12 cellular contexts compared by ENCODE assay signal in genomic region chr3:113249111-113249510, GRCh38. TPM values are rescaled to one million over a fixed set of nuclear protein-coding genes. Genes with fewer than 3 reads are reported as not detected.
A peak's percentile ranks its signal among the peaks of the same experiment; 100 is the strongest.
DNase-seq lines count a peak whose midpoint lies in the region; ATAC-seq and TF ChIP-seq lines count a peak whose summit lies in the region.
"Had no signal": no experiment of that assay in that cellular context is flagged by ENCODE, and none has a peak within 500 bp of the region (broad histone marks: within the 10 kb centered on the region; RNA-seq: fewer than 3 reads in every experiment).

No MANE protein-coding gene starts in this region.

- DNase-seq in GM04504 (ENCODE audit: low read depth) (peak; percentile 79), amniotic epithelial cell (ENCODE audit: low read depth) (peak; percentile 59), glomerular visceral epithelial cell (ENCODE audit: extremely low spot score) (peak; percentile 53), smooth muscle cell (lab: John Stamatoyannopoulos, UW; ENCODE audit: unreplicated experiment) (no peak), left colon (no peak), prostate gland (ENCODE audit: low spot score) (no peak)
- DNase-seq in activated CD8-positive, alpha-beta T cell treated with anti-CD3 and anti-CD28 coated beads, Interleukin-2, amount 10 ng/mL, durations not matched to agents 7 days and 5 days: no peak
- DNase-seq in stimulated activated CD4-positive, alpha-beta T cell treated with anti-CD3 and anti-CD28 coated beads, Interleukin-2, amount 100 ng/mL, for 48 hours: no peak
- DNase-seq: effector CD4-positive, alpha-beta T cell; NCI-H1930; stimulated activated CD4-positive, alpha-beta T cell treated with anti-CD3 and anti-CD28 coated beads, Interleukin-4, amount 100 ng/mL, for 4 hours had no signal

- H3K4me3 ChIP-seq in smooth muscle cell (no peak overlapping the region), prostate gland (no peak overlapping the region)

- H3K36me3 Mint-ChIP-seq in activated CD8-positive, alpha-beta T cell treated with anti-CD3 and anti-CD28 coated beads, Interleukin-2, amount 10 ng/mL, durations not matched to agents 7 days and 5 days (ENCODE audit: low read depth): no peaks in the 10 kb centered on the region

- H3K4me1 ChIP-seq in smooth muscle cell (ENCODE audit: low read depth) (peaks cover 46% of the 10 kb centered on the region), prostate gland (replicated peaks) (no peaks in the 10 kb centered on the region)

- H3K79me2 ChIP-seq in smooth muscle cell (ENCODE audit: low read depth): peaks cover 4% of the 10 kb centered on the region

- ATAC-seq in left colon: no peak
- no peak for ATAC-seq in activated CD8-positive, alpha-beta T cell treated with anti-CD3 and anti-CD28 coated beads, Interleukin-2, amount 10 ng/mL, durations not matched to agents 7 days and 5 days

- H3K9ac ChIP-seq in smooth muscle cell (ENCODE audit: low read depth): peak overlapping the region; percentile 11

- CTCF ChIA-PET in activated CD8-positive, alpha-beta T cell treated with anti-CD3 and anti-CD28 coated beads, Interleukin-2, amount 10 ng/mL, durations not matched to agents 7 days and 5 days (lab: Charles Lee): interaction anchor here (2.1 kb wide), 1 partner anchor 40 kb away, joined by 6 read pairs; no protein-coding TSS in a partner anchor

- H3K27me3 ChIP-seq in smooth muscle cell (ENCODE audit: low read depth) (no peaks in the 10 kb centered on the region), prostate gland (replicated peaks; ENCODE audit: insufficient read depth) (no peaks in the 10 kb centered on the region)

- H3K9me3 ChIP-seq in smooth muscle cell (replicated peaks; ENCODE audit: low read depth) (no peaks in the 10 kb centered on the region), prostate gland (no peaks in the 10 kb centered on the region)

- peaks cover 5% of the 10 kb centered on the region for H4K20me1 ChIP-seq in smooth muscle cell (ENCODE audit: low read depth)

- no peaks in the 10 kb centered on the region for H3K9me3 Mint-ChIP-seq in activated CD8-positive, alpha-beta T cell treated with anti-CD3 and anti-CD28 coated beads, Interleukin-2, amount 10 ng/mL, durations not matched to agents 7 days and 5 days (ENCODE audit: insufficient read depth)

- no peak overlapping the region for H2AFZ ChIP-seq in smooth muscle cell (ENCODE audit: low read depth)

- peaks cover 6% of the 10 kb centered on the region for H3F3A ChIP-seq in smooth muscle cell (ENCODE audit: low read depth)

- no peak overlapping the region for H3K27ac Mint-ChIP-seq in activated CD8-positive, alpha-beta T cell treated with anti-CD3 and anti-CD28 coated beads, Interleukin-2, amount 10 ng/mL, durations not matched to agents 7 days and 5 days

- H3K27ac ChIP-seq in smooth muscle cell (ENCODE audit: low read depth): peak overlapping the region; percentile 76
- peak overlapping the region in 1 of 2 donors; percentile 68 for H3K27ac ChIP-seq in prostate gland

- peaks cover 11% of the 10 kb centered on the region for H3K36me3 ChIP-seq in smooth muscle cell (ENCODE audit: low read depth)
- peaks cover 0 to 11% of the 10 kb centered on the region in 2 donors for H3K36me3 ChIP-seq in prostate gland

- 33% methylated on average over 3 of the region's 3 CpGs for WGBS in smooth muscle cell (ENCODE audit: low lambda C conversion rate)
- 47% methylated on average over 3 of the region's 3 CpGs for WGBS in prostate gland

- peaks cover 2% of the 10 kb centered on the region for H3K4me1 Mint-ChIP-seq in activated CD8-positive, alpha-beta T cell treated with anti-CD3 and anti-CD28 coated beads, Interleukin-2, amount 10 ng/mL, durations not matched to agents 7 days and 5 days (ENCODE audit: low read depth)

- TF ChIP-seq CTCF in smooth muscle cell (IDR thresholded peaks at IDR 0.05; ENCODE audit: borderline replicate concordance, insufficient read depth, poor library complexity, severe bottlenecking) (no peak), prostate gland (IDR thresholded peaks at IDR 0.05) (no peak)

- no peak for TF ChIP-seq POLR2A in prostate gland (IDR thresholded peaks at IDR 0.05)

- intact Hi-C loops in left colon (cut with DNase I, micrococcal nuclease) (no loop called here), prostate gland (cut with DNase I) (loop anchor here (5.0 kb wide), 1 partner anchor 37 kb away; the partner anchor contains the start of gene BOC)

- peak overlapping the region; percentile 24 for H3K4me2 ChIP-seq in smooth muscle cell

- no peak overlapping the region for H3K4me3 Mint-ChIP-seq in activated CD8-positive, alpha-beta T cell treated with anti-CD3 and anti-CD28 coated beads, Interleukin-2, amount 10 ng/mL, durations not matched to agents 7 days and 5 days

- peaks cover 17% of the 10 kb centered on the region for H3K27me3 Mint-ChIP-seq in activated CD8-positive, alpha-beta T cell treated with anti-CD3 and anti-CD28 coated beads, Interleukin-2, amount 10 ng/mL, durations not matched to agents 7 days and 5 days (ENCODE audit: low read depth)

- POLR2A ChIA-PET in activated CD8-positive, alpha-beta T cell treated with anti-CD3 and anti-CD28 coated beads, Interleukin-2, amount 10 ng/mL, durations not matched to agents 7 days and 5 days (lab: Charles Lee): no interaction called here

RNA-seq across cellular contexts. Expression of gene BOC, which starts 37.8 kb away (rescaled TPM):
- total RNA-seq in smooth muscle cell: 16.7 and 19.5 TPM in 2 replicates
- polyA plus RNA-seq in smooth muscle cell: 31.2 and 31.4 TPM in 2 replicates
- 10 to 100 TPM in 1 of 2 donors, 1 to 10 TPM in 1; 4.2 to 10.6 TPM for total RNA-seq in left colon
- not detected for total RNA-seq in activated CD8-positive, alpha-beta T cell treated with anti-CD3 and anti-CD28 coated beads, Interleukin-2, amount 10 ng/mL, durations not matched to agents 7 days and 5 days
- 10 to 100 TPM; 41.4 to 42.3 TPM for total RNA-seq in prostate gland
- total RNA-seq: lung microvascular endothelial cell had no signal

Comparison
In these comparisons a context has a peak if more than half of its experiments do, and no peak if none do; other contexts are left out.
1. DNase-seq: peak in GM04504 (single experiment), amniotic epithelial cell (single experiment) and glomerular visceral epithelial cell (single experiment); none in smooth muscle cell (single experiment), left colon (0 of 2), activated CD8-positive, alpha-beta T cell treated with anti-CD3 and anti-CD28 coated beads, Interleukin-2, amount 10 ng/mL, durations not matched to agents 7 days and 5 days (single experiment), prostate gland (single experiment) and stimulated activated CD4-positive, alpha-beta T cell treated with anti-CD3 and anti-CD28 coated beads, Interleukin-2, amount 100 ng/mL, for 48 hours (0 of 2).
2. RNA of gene BOC, which starts 37.8 kb away (total RNA-seq): 41.4 to 42.3 TPM in prostate gland, 16.7 to 19.5 TPM in smooth muscle cell and 4.2 to 10.6 TPM in left colon; not detected in activated CD8-positive, alpha-beta T cell treated with anti-CD3 and anti-CD28 coated beads, Interleukin-2, amount 10 ng/mL, durations not matched to agents 7 days and 5 days; every median in the first group is over 4 times any median in the second.